In genomic region chr6:169564453-169565240, GRCh38 we compare ENCODE assay signal across 17 cellular contexts.
DNase-seq lines count a peak whose midpoint lies in the region; ATAC-seq, FAIRE-seq and TF ChIP-seq lines count a peak whose summit lies in the region.
"Had no signal": no experiment of that assay in that cellular context is flagged by ENCODE, and none has a peak within 500 bp of the region (broad histone marks: within the 10 kb centered on the region; RNA-seq: fewer than 3 reads in every experiment).

No MANE protein-coding gene starts in this region.

- intact Hi-C loops in HCT116 (cut with micrococcal nuclease) = no loop called here
- intact Hi-C loops in PC-9 (cut with micrococcal nuclease; ENCODE audit: unreplicated experiment) = no loop called here

- BruUV-seq in HCT116 (replicated peaks; lab: Mats Ljungman, UMichigan) (no TSS peak), PC-9 (replicated peaks; lab: Mats Ljungman, UMichigan) (no TSS peak)

- H4K20me1 ChIP-seq in HCT116 (ENCODE audit: insufficient read depth) = no peaks in the 10 kb centered on the region
- H4K20me1 ChIP-seq in PC-9 (ENCODE audit: insufficient read depth) = no peaks in the 10 kb centered on the region

- H3K9me3 ChIP-seq in HCT116 (ENCODE audit: control insufficient read depth in 1 of 2, insufficient read depth in 1 of 2, low read depth in 1 of 2, low read length in 2 of 2) (no peaks in the 10 kb centered on the region), lung (ENCODE audit: control insufficient read depth in 2 of 2, insufficient read depth in 1 of 2, low read length in 1 of 2) (no peaks in the 10 kb centered on the region), PC-9 (ENCODE audit: insufficient read depth, low read depth) (no peaks in the 10 kb centered on the region)

- H3K27ac ChIP-seq in HCT116 (ENCODE audit: low read depth, low read length) (no peak overlapping the region), brain microvascular endothelial cell (no peak overlapping the region), lung (ENCODE audit: low read depth in 1 of 2, low read length in 1 of 2) (no peak overlapping the region), PC-9 (no peak overlapping the region)
- H3K27ac ChIP-seq: GM23248, RWPE1 had no signal

- H3K9ac ChIP-seq in HCT116 (ENCODE audit: low read length) = no peak overlapping the region
- H3K9ac ChIP-seq: GM23248 had no signal

- H3K27me3 ChIP-seq in HCT116 (ENCODE audit: insufficient read depth, low read length) = no peaks in the 10 kb centered on the region
- no peaks in the 10 kb centered on the region for H3K27me3 ChIP-seq in brain microvascular endothelial cell (replicated peaks)
- no peaks in the 10 kb centered on the region for H3K27me3 ChIP-seq in lung (ENCODE audit: control insufficient read depth, insufficient read depth)
- no peaks in the 10 kb centered on the region for H3K27me3 ChIP-seq in PC-9 (ENCODE audit: insufficient read depth, low read depth)

- 92 to 96% methylated on average over 33 of the region's 33 CpGs for WGBS in lung, 2 donors

- no peaks in the 10 kb centered on the region for H3K79me2 ChIP-seq in HCT116 (ENCODE audit: insufficient read depth, low read length)
- no peaks in the 10 kb centered on the region for H3K79me2 ChIP-seq in PC-9 (ENCODE audit: low read depth)

- 0 out of 2 replicates have a peak, but pooled peaks have one; percentile 10 for TF ChIP-seq CTCF in GM12875 (IDR thresholded peaks at IDR 0.05; ENCODE audit: borderline replicate concordance, insufficient read depth, low read depth, low read length)
- 0 out of 6 replicates have a peak, but pooled peaks of 2 of the 3 experiments have one; percentile 8 to 17 for TF ChIP-seq CTCF in HCT116 (IDR thresholded peaks at IDR 0.05 in 2 of 3, conservative IDR thresholded peaks at IDR 0.05 in 1 of 3; ENCODE audit: borderline replicate concordance in 1 of 3, insufficient read depth in 1 of 3, low read depth in 2 of 3, low read length in 2 of 3)
- peak; percentile 11 for TF ChIP-seq CTCF in brain microvascular endothelial cell (IDR thresholded peaks at IDR 0.05; ENCODE audit: low read depth, low read length, missing control alignments)
- no peak for TF ChIP-seq CTCF in lung (IDR thresholded peaks at IDR 0.05; ENCODE audit: control extremely low read depth, extremely low read depth)
- no peak for TF ChIP-seq CTCF in PC-9 (conservative IDR thresholded peaks at IDR 0.05)

- DNase-seq in HCT116 (ENCODE audit: low read depth, low spot score) (no peak), brain microvascular endothelial cell (no peak), lung (ENCODE audit: low spot score) (peak; percentile 21), PC-9 (no peak), urothelium cell line (ENCODE audit: low spot score) (no peak)
- DNase-seq: Caco-2, DMS153, GM23248, HFFc6, IMR-90, NCI-H187 treated with DMSO at 0.1 percent for 48 hours, NCI-H69, OCI-M1 had no signal

- ATAC-seq in HCT116 (peak; percentile 57), lung (ENCODE audit: insufficient read depth, low FRiP score) (no peak), GM19328 (IDR thresholded peaks at IDR 0.05; ENCODE audit: unreplicated experiment) (no peak), GM19467 (IDR thresholded peaks at IDR 0.05; ENCODE audit: unreplicated experiment) (no peak)

- no peak for TF ChIP-seq POLR2A in HCT116 (IDR thresholded peaks at IDR 0.05; ENCODE audit: borderline replicate concordance, extremely low read depth, insufficient read depth, insufficient read length)

- H3F3A ChIP-seq in PC-9 (ENCODE audit: insufficient read depth, low read depth) = no peaks in the 10 kb centered on the region

- H3K9me2 ChIP-seq in HCT116 (ENCODE audit: insufficient read depth) (no peaks in the 10 kb centered on the region), PC-9 (ENCODE audit: insufficient read depth) (no peaks in the 10 kb centered on the region)

- POLR2A ChIA-PET in HCT116 (lab: Charles Lee) = no interaction called here
- POLR2A ChIA-PET in PC-9 (lab: Charles Lee; ENCODE audit: unreplicated experiment) = no interaction called here

- in situ Hi-C loops in brain microvascular endothelial cell (cut with HindIII; ENCODE audit: low pct_ligation_motif_present, low sequenced_read_pairs) = no loop called here

- no peaks in the 10 kb centered on the region for H3K4me1 ChIP-seq in HCT116 (ENCODE audit: control insufficient read depth in 1 of 2, insufficient read depth in 2 of 2, low read length in 2 of 2)
- no peaks in the 10 kb centered on the region for H3K4me1 ChIP-seq in lung (ENCODE audit: control insufficient read depth in 2 of 2, insufficient read depth in 2 of 2, low read length in 2 of 2)
- H3K4me1 ChIP-seq in PC-9 (replicated peaks; ENCODE audit: insufficient read depth) = no peaks in the 10 kb centered on the region
- H3K4me1 ChIP-seq: Caco-2 had no signal

- H3K4me2 ChIP-seq in HCT116 (ENCODE audit: low read length) = no peak overlapping the region
- no peak overlapping the region for H3K4me2 ChIP-seq in PC-9

- H3K4me3 ChIP-seq in GM12875 (ENCODE audit: low read depth, low read length) (no peak overlapping the region), HCT116 (replicated peaks in 1 of 2; ENCODE audit: low read depth in 1 of 2, low read length in 2 of 2) (no peak overlapping the region), brain microvascular endothelial cell (ENCODE audit: low read depth, low read length) (no peak overlapping the region), lung (no peak overlapping the region), PC-9 (no peak overlapping the region)
- H3K4me3 ChIP-seq: GM23248 had no signal

- RAD21 ChIA-PET in HCT116 (lab: Charles Lee; ENCODE audit: low non-redundant PET in 1 of 2, low total read pairs in 2 of 2, uncharacterized antibody in 2 of 2, unreplicated experiment in 2 of 2) = no interaction called here

- H2AFZ ChIP-seq in HCT116 (ENCODE audit: low read depth, low read length, poor library complexity, severe bottlenecking) (no peak overlapping the region), PC-9 (no peak overlapping the region)
- H2AFZ ChIP-seq: GM23248 had no signal

- no peaks in the 10 kb centered on the region for H3K36me3 ChIP-seq in HCT116 (ENCODE audit: control insufficient read depth in 1 of 2, insufficient read depth in 2 of 2, low read length in 2 of 2)
- no peaks in the 10 kb centered on the region for H3K36me3 ChIP-seq in brain microvascular endothelial cell (replicated peaks)
- H3K36me3 ChIP-seq in lung (ENCODE audit: control insufficient read depth in 2 of 2, insufficient read depth in 2 of 2, low read length in 2 of 2) = peaks cover 0 to 3% of the 10 kb centered on the region in 2 donors
- H3K36me3 ChIP-seq in PC-9 (ENCODE audit: low read depth) = no peaks in the 10 kb centered on the region

- peak; percentile 36; the same call in 1 of the 2 replicates for TF ChIP-seq RAD21 in HCT116 (IDR thresholded peaks at IDR 0.05; ENCODE audit: low read depth)

- FAIRE-seq in urothelium cell line (lab: Jason Lieb, UNC) = no peak

- CTCF ChIA-PET in HCT116 (lab: Charles Lee) = no interaction called here
- CTCF ChIA-PET in PC-9 (lab: Charles Lee) = no interaction called here

TF ChIP-seq in HCT116, 20 proteins besides CTCF, POLR2A, EP300 and RAD21:
- no peak for TF ChIP-seq FOSL1 (IDR thresholded peaks at IDR 0.05; ENCODE audit: low read depth)
- TF ChIP-seq REST (IDR thresholded peaks at IDR 0.05; ENCODE audit: low read depth) = no peak; the same call in 1 of the 2 replicates
- no peak for TF ChIP-seq SIN3A (IDR thresholded peaks at IDR 0.05; ENCODE audit: low read depth)
- no peak for TF ChIP-seq ATF3 (IDR thresholded peaks at IDR 0.05)
- no peak for TF ChIP-seq TCF7L2 (IDR thresholded peaks at IDR 0.05; ENCODE audit: borderline replicate concordance, extremely low read depth, insufficient read depth, insufficient read length)

Comparison
In these comparisons a context has a peak if more than half of its experiments do, and no peak if none do; other contexts are left out.
1. CTCF ChIP-seq: peak in GM12875 (single experiment), HCT116 (2 of 3) and brain microvascular endothelial cell (single experiment); none in lung (single experiment) and PC-9 (single experiment).